20 cellular contexts compared by ENCODE assay signal in the genomic region with DNA sequence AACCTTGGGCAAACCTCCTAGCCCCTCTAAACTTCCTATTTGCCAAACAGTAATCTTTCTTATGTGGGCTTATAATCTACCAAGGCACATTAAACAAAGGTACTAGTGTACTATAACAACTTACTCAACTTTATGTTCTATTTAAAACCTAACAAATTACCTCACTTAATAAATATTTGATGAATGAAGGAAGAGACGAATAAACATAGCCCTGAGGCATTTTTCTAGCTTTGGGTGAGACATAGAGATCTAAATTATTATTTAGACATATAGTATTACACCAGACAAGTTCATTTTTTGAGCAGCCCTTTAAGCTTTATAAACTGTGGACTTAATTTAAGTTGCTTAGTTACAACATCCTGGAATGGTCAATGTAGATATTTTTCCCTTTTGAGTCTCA.
DNase-seq lines count a peak whose midpoint lies in the region; ATAC-seq and TF ChIP-seq lines count a peak whose summit lies in the region.
"Had no signal": no experiment of that assay in that cellular context is flagged by ENCODE, and none has a peak within 500 bp of the region (broad histone marks: within the 10 kb centered on the region; RNA-seq: fewer than 3 reads in every experiment).

No MANE protein-coding gene starts in this region.

- CTCF ChIA-PET in mammary epithelial cell (lab: Charles Lee; ENCODE audit: low non-redundant PET) = no interaction called here
- CTCF ChIA-PET in MCF 10A (lab: Yijun Ruan, JAX) = interaction anchor here (0.7 kb wide), 1 partner anchor 453 kb away, joined by 3 read pairs; no protein-coding TSS in a partner anchor

- H3K4me1 ChIP-seq in mammary epithelial cell (ENCODE audit: insufficient read depth, low read length) = peaks cover 9% of the 10 kb centered on the region
- H3K4me1 ChIP-seq in SJCRH30 = peaks cover 22% of the 10 kb centered on the region
- H3K4me1 ChIP-seq in foreskin keratinocyte = peaks cover 28% of the 10 kb centered on the region
- H3K4me1 ChIP-seq: BLaER1 had no signal

- dilution Hi-C loops in mammary epithelial cell (cut with HindIII; ENCODE audit: low sequenced_read_pairs) = no loop called here

- no peak overlapping the region for H3K27ac Mint-ChIP-seq in MCF 10A (ENCODE audit: low read depth, unreplicated experiment)
- H3K27ac Mint-ChIP-seq in activated naive CD8-positive, alpha-beta T cell treated with anti-CD3 and anti-CD28 coated beads, Interleukin-2, amount 50 U/mL, for 24 hours = no peak overlapping the region
- H3K27ac Mint-ChIP-seq: CD8-positive, alpha-beta memory T cell had no signal

- ATAC-seq in foreskin keratinocyte (peak; percentile 68), GM19395 (IDR thresholded peaks at IDR 0.05; ENCODE audit: unreplicated experiment) (no peak)
- ATAC-seq in activated naive CD8-positive, alpha-beta T cell treated with anti-CD3 and anti-CD28 coated beads, Interleukin-2, amount 50 U/mL, for 24 hours = no peak
- ATAC-seq: HepG2 had no signal

- H3K4me3 Mint-ChIP-seq in MCF 10A (ENCODE audit: unreplicated experiment) = no peak overlapping the region
- no peak overlapping the region for H3K4me3 Mint-ChIP-seq in activated naive CD8-positive, alpha-beta T cell treated with anti-CD3 and anti-CD28 coated beads, Interleukin-2, amount 50 U/mL, for 24 hours
- H3K4me3 Mint-ChIP-seq: CD8-positive, alpha-beta memory T cell had no signal

- H3K36me3 Mint-ChIP-seq in MCF 10A (ENCODE audit: insufficient read depth, unreplicated experiment) = no peaks in the 10 kb centered on the region
- H3K36me3 Mint-ChIP-seq in activated naive CD8-positive, alpha-beta T cell treated with anti-CD3 and anti-CD28 coated beads, Interleukin-2, amount 50 U/mL, for 24 hours (ENCODE audit: low read depth) = no peaks in the 10 kb centered on the region
- H3K36me3 Mint-ChIP-seq: CD8-positive, alpha-beta memory T cell had no signal

- DNase-seq in mammary epithelial cell (peak; percentile 30), MCF 10A (ENCODE audit: unreplicated experiment) (no peak), SJCRH30 (peak in 1 of 2 experiments; percentile 23), foreskin keratinocyte (peak; percentile 69 to 81), GOT3 (lab: John Stamatoyannopoulos, UW) (no peak), head of caudate nucleus (no peak)
- no peak for DNase-seq in activated naive CD8-positive, alpha-beta T cell treated with anti-CD3 and anti-CD28 coated beads, Interleukin-2, amount 50 U/mL, for 24 hours
- DNase-seq: CD8-positive, alpha-beta memory T cell; DMS 273 treated with DMSO at 0.1 percent for 48 hours; GF-D8; MG63; NCI-H1092 treated with DMSO at 0.1 percent for 48 hours; NCI-H1694; NCI-H2107; NCI-H526 treated with DMSO at 0.1 percent for 48 hours; OCI-M1 had no signal

- H2AFZ ChIP-seq in mammary epithelial cell (ENCODE audit: low read depth, low read length) = no peak overlapping the region

- in situ Hi-C loops in mammary epithelial cell (cut with MboI; ENCODE audit: low sequenced_read_pairs in 2 of 2) = no loop called here

- H3K27ac ChIP-seq in mammary epithelial cell (ENCODE audit: insufficient read depth, low read depth, low read length) (no peak overlapping the region), SJCRH30 (peak overlapping the region; percentile 0; the same call in 1 of the 2 replicates), foreskin keratinocyte (no peak overlapping the region)
- H3K27ac ChIP-seq: BLaER1, KMS-11 had no signal

- H3K9ac ChIP-seq in mammary epithelial cell (ENCODE audit: insufficient read depth, low read length) = no peak overlapping the region
- H3K9ac ChIP-seq: BLaER1, KMS-11 had no signal

- H4K20me1 ChIP-seq in mammary epithelial cell (ENCODE audit: insufficient read depth, low read length) = no peaks in the 10 kb centered on the region
- H4K20me1 ChIP-seq: BLaER1 had no signal

- H3K4me2 ChIP-seq in mammary epithelial cell (ENCODE audit: insufficient read depth, low read depth, low read length) = peak overlapping the region; percentile 21
- H3K4me2 ChIP-seq: BLaER1, KMS-11 had no signal

- no peaks in the 10 kb centered on the region for H3K79me2 ChIP-seq in mammary epithelial cell (ENCODE audit: insufficient read depth, low read length)

- H3K9me3 Mint-ChIP-seq in MCF 10A (ENCODE audit: unreplicated experiment) = no peaks in the 10 kb centered on the region
- no peaks in the 10 kb centered on the region for H3K9me3 Mint-ChIP-seq in activated naive CD8-positive, alpha-beta T cell treated with anti-CD3 and anti-CD28 coated beads, Interleukin-2, amount 50 U/mL, for 24 hours
- H3K9me3 Mint-ChIP-seq: CD8-positive, alpha-beta memory T cell had no signal

- H3K9me3 ChIP-seq in mammary epithelial cell (replicated peaks; ENCODE audit: insufficient read depth, low read length) = no peaks in the 10 kb centered on the region
- no peaks in the 10 kb centered on the region for H3K9me3 ChIP-seq in SJCRH30 (replicated peaks)
- H3K9me3 ChIP-seq: BLaER1, MG63 had no signal

- intact Hi-C loops in mammary epithelial cell (cut with micrococcal nuclease) (no loop called here), MCF 10A (cut with micrococcal nuclease) (no loop called here), head of caudate nucleus (cut with DNase I) (no loop called here)

- TF ChIP-seq CTCF in mammary epithelial cell (conservative IDR thresholded peaks at IDR 0.05 in 1 of 2, IDR thresholded peaks at IDR 0.05 in 1 of 2; ENCODE audit: extremely low read depth in 1 of 2, insufficient read depth in 1 of 2, low read depth in 1 of 2, low read length in 2 of 2) (no peak), MCF 10A (IDR thresholded peaks at IDR 0.05; ENCODE audit: unreplicated experiment) (no peak), foreskin keratinocyte (conservative IDR thresholded peaks at IDR 0.05) (no peak)

- H3K4me3 ChIP-seq in mammary epithelial cell (replicated peaks in 1 of 3; ENCODE audit: insufficient read depth in 1 of 3, low read depth in 2 of 3, low read length in 3 of 3) = no peak overlapping the region
- no peak overlapping the region for H3K4me3 ChIP-seq in SJCRH30
- H3K4me3 ChIP-seq: BLaER1, MG63 had no signal

- H3K36me3 ChIP-seq in mammary epithelial cell (ENCODE audit: insufficient read depth, low read length) = no peaks in the 10 kb centered on the region
- H3K36me3 ChIP-seq in SJCRH30 = no peaks in the 10 kb centered on the region
- H3K36me3 ChIP-seq: BLaER1, MG63 had no signal

- WGBS in mammary epithelial cell (ENCODE audit: low coverage, missing lambda C conversion rate) = 9% methylated on average over 1 of the region's 1 CpG

- BruUV-seq in mammary epithelial cell (replicated peaks; lab: Mats Ljungman, UMichigan) = no TSS peak
- BruUV-seq in MCF 10A (replicated peaks; lab: Mats Ljungman, UMichigan) = no TSS peak

- H3K4me1 Mint-ChIP-seq in MCF 10A (ENCODE audit: insufficient read depth, unreplicated experiment) = peaks cover 8% of the 10 kb centered on the region
- H3K4me1 Mint-ChIP-seq in activated naive CD8-positive, alpha-beta T cell treated with anti-CD3 and anti-CD28 coated beads, Interleukin-2, amount 50 U/mL, for 24 hours = no peaks in the 10 kb centered on the region
- H3K4me1 Mint-ChIP-seq: CD8-positive, alpha-beta memory T cell had no signal

- no peaks in the 10 kb centered on the region for H3K27me3 Mint-ChIP-seq in MCF 10A (ENCODE audit: insufficient read depth, unreplicated experiment)
- peaks cover 1% of the 10 kb centered on the region for H3K27me3 Mint-ChIP-seq in activated naive CD8-positive, alpha-beta T cell treated with anti-CD3 and anti-CD28 coated beads, Interleukin-2, amount 50 U/mL, for 24 hours

- POLR2A ChIA-PET in MCF 10A (lab: Yijun Ruan, JAX) = interaction anchor here (0.9 kb wide), 1 partner anchor 164 kb away, joined by 3 read pairs; no protein-coding TSS in a partner anchor

- H3K27me3 ChIP-seq in mammary epithelial cell (ENCODE audit: insufficient read depth, low read length) (no peaks in the 10 kb centered on the region), SJCRH30 (no peaks in the 10 kb centered on the region), foreskin keratinocyte (no peaks in the 10 kb centered on the region)
- H3K27me3 ChIP-seq: BLaER1, MG63 had no signal

Comparison
In these comparisons a context has a peak if more than half of its experiments do, and no peak if none do; other contexts are left out.
1. DNase-seq: peak in mammary epithelial cell (single experiment) and foreskin keratinocyte (2 of 2); none in MCF 10A (single experiment), GOT3 (single experiment), head of caudate nucleus (0 of 42) and activated naive CD8-positive, alpha-beta T cell treated with anti-CD3 and anti-CD28 coated beads, Interleukin-2, amount 50 U/mL, for 24 hours (single experiment).